In genomic region chr6:6586167-6586566, GRCh38 we compare ENCODE assay signal across 22 cellular contexts. TPM values are rescaled to one million over a fixed set of nuclear protein-coding genes. Genes with fewer than 3 reads are reported as not detected.
"Had no signal": no experiment of that assay in that cellular context is flagged by ENCODE, and none has a peak within 500 bp of the region (broad histone marks: within the 10 kb centered on the region; RNA-seq: fewer than 3 reads in every experiment).

No MANE protein-coding gene starts in this region.

- H3K27me3 Mint-ChIP-seq: activated CD4-positive, alpha-beta memory T cell treated with anti-CD3 and anti-CD28 coated beads for 36 hours; activated CD8-positive, alpha-beta memory T cell treated with anti-CD3 and anti-CD28 coated beads, Interleukin-2, amount 10 ng/mL, durations not matched to agents 7 days and 5 days had no signal

- H3K9me3 ChIP-seq: heart left ventricle, ovary, right lobe of liver, stomach, testis, upper lobe of right lung had no signal

- H2AFZ ChIP-seq: neural progenitor cell had no signal

- H3K4me2 ChIP-seq: neural progenitor cell, smooth muscle cell had no signal

- H3K9ac ChIP-seq: neural progenitor cell had no signal

- H3K27me3 ChIP-seq: heart left ventricle, neural progenitor cell, ovary, right lobe of liver, stomach, testis, upper lobe of right lung had no signal

- DNase-seq: activated CD4-positive, alpha-beta memory T cell treated with anti-CD3 and anti-CD28 coated beads for 36 hours; activated CD4-positive, CD25-positive, alpha-beta regulatory T cell treated with anti-CD3 and anti-CD28 coated beads, Interleukin-2, amount 50 U/mL, for 72 hours; activated CD8-positive, alpha-beta memory T cell treated with anti-CD3 and anti-CD28 coated beads, Interleukin-2, amount 10 ng/mL, durations not matched to agents 7 days and 5 days; activated naive CD4-positive, alpha-beta T cell treated with anti-CD3 and anti-CD28 coated beads for 36 hours; activated T-cell treated with anti-CD3 and anti-CD28 coated beads, Interleukin-2, amount 50 U/mL, for 1 hour; heart left ventricle; immature natural killer cell; ovary; right lobe of liver; stomach; T-helper 9 cell; testis; upper lobe of right lung had no signal

- H3K4me3 ChIP-seq: heart left ventricle, neural progenitor cell, ovary, right lobe of liver, smooth muscle cell, stomach, testis, upper lobe of right lung had no signal

- H3K4me1 ChIP-seq: neural progenitor cell, right lobe of liver, testis, upper lobe of right lung had no signal

- H3K27ac ChIP-seq: epithelial cell of prostate, heart left ventricle, neural progenitor cell, ovary, right lobe of liver, stomach, testis, upper lobe of right lung had no signal

- H3K9me3 Mint-ChIP-seq: activated CD4-positive, alpha-beta memory T cell treated with anti-CD3 and anti-CD28 coated beads for 36 hours; immature natural killer cell; mesothelial cell of epicardium had no signal

- H3K4me1 Mint-ChIP-seq: neural progenitor cell had no signal

- ATAC-seq: activated CD8-positive, alpha-beta memory T cell treated with anti-CD3 and anti-CD28 coated beads, Interleukin-2, amount 10 ng/mL, durations not matched to agents 7 days and 5 days; heart left ventricle; right lobe of liver had no signal

- H3K4me3 Mint-ChIP-seq: activated CD4-positive, alpha-beta memory T cell treated with anti-CD3 and anti-CD28 coated beads for 36 hours; activated CD8-positive, alpha-beta memory T cell treated with anti-CD3 and anti-CD28 coated beads, Interleukin-2, amount 10 ng/mL, durations not matched to agents 7 days and 5 days; immature natural killer cell; mesothelial cell of epicardium; neural progenitor cell had no signal

- H3K36me3 ChIP-seq: heart left ventricle, neural progenitor cell, ovary, right lobe of liver, stomach, upper lobe of right lung had no signal

- H3K36me3 Mint-ChIP-seq: immature natural killer cell, mesothelial cell of epicardium, neural progenitor cell had no signal

- H3K27ac Mint-ChIP-seq: activated CD4-positive, alpha-beta memory T cell treated with anti-CD3 and anti-CD28 coated beads for 36 hours; activated CD8-positive, alpha-beta memory T cell treated with anti-CD3 and anti-CD28 coated beads, Interleukin-2, amount 10 ng/mL, durations not matched to agents 7 days and 5 days; activated T-helper 2 cell treated with anti-CD3 and anti-CD28 coated beads, Interferon-gamma antibody, Interleukin-2, Interleukin-4, amounts not matched to agents 10 μg/mL and 5 μg/mL and 100 μg/mL, durations not matched to agents 14 hours and 24 hours and 36 hours; immature natural killer cell; mesothelial cell of epicardium; neural progenitor cell had no signal

RNA-seq across cellular contexts. Expression of gene LY86, which starts 2.4 kb away (rescaled TPM):
- total RNA-seq: astrocyte, bronchial epithelial cell, dermis microvascular lymphatic vessel endothelial cell, mesothelial cell of epicardium, pulmonary artery endothelial cell, smooth muscle cell had no signal
- polyA plus RNA-seq: smooth muscle cell had no signal
